Comparison of ENCODE assay signal across 35 cellular contexts in genomic region chr16:65077181-65077580, GRCh38.
"Had no signal": no experiment of that assay in that cellular context is flagged by ENCODE, and none has a peak within 500 bp of the region (broad histone marks: within the 10 kb centered on the region; RNA-seq: fewer than 3 reads in every experiment).

No MANE protein-coding gene starts in this region.

- H3K9me3 ChIP-seq: MG63 had no signal

- H3K27me3 ChIP-seq: MG63 had no signal

- H3K27ac ChIP-seq: KMS-11 had no signal

- H3K4me2 ChIP-seq: KMS-11 had no signal

- H3K36me3 ChIP-seq: MG63 had no signal

- H3K9ac ChIP-seq: KMS-11 had no signal

- H3K4me3 ChIP-seq: MG63 had no signal

- DNase-seq: Karpas-422, Kasumi-1, MG63, MM.1S, MV-4-11, NCI-H1048, NCI-H1092, NCI-H1092 treated with DMSO at 0.1 percent for 48 hours, NCI-H1105, NCI-H1105 treated with DMSO at 0.1 percent for 48 hours, NCI-H1417, NCI-H1417 treated with DMSO at 0.1 percent for 48 hours, NCI-H1436, NCI-H1436 treated with DMSO at 0.1 percent for 48 hours, NCI-H146, NCI-H1694, NCI-H1694 treated with DMSO at 0.1 percent for 48 hours, NCI-H187, NCI-H187 treated with DMSO at 0.1 percent for 48 hours, NCI-H1930, NCI-H2029, NCI-H2029 treated with DMSO at 0.1 percent for 48 hours, NCI-H2081, NCI-H2081 treated with DMSO at 0.1 percent for 48 hours, NCI-H2107, NCI-H2171, NCI-H2171 treated with DMSO at 0.1 percent for 48 hours, NCI-H2227 treated with DMSO at 0.1 percent for 48 hours, NCI-H226, NCI-H345, NCI-H446, NCI-H446 treated with DMSO at 0.1 percent for 48 hours, NCI-H510A, NCI-H510A treated with DMSO at 0.1 percent for 48 hours had no signal
